1 cellular context compared by ENCODE assay signal in genomic region chr9:36190388-36191289, GRCh38.
A peak's percentile ranks its signal among the peaks of the same experiment; 100 is the strongest.
TF ChIP-seq lines count a peak whose summit lies in the region.

CLTA (plus strand) TSS chr9:36190921; CDS start chr9:36191057, 136 bp downstream.

TF ChIP-seq in K562, 482 proteins besides CTCF, POLR2A, EP300 and RAD21 (continued from another document and continues in another):
- no peak for TF ChIP-seq STAT6 (CRISPR knock-in tag; IDR thresholded peaks at IDR 0.05)
- no peak for TF ChIP-seq ZNF347 (CRISPR knock-in tag; IDR thresholded peaks at IDR 0.05; ENCODE audit: low read depth)
- TF ChIP-seq ZNF311 (CRISPR knock-in tag; IDR thresholded peaks at IDR 0.05), result no peak
- TF ChIP-seq ZC3H8 (IDR thresholded peaks at IDR 0.05), result no peak
- no peak for TF ChIP-seq SFPQ (IDR thresholded peaks at IDR 0.05; ENCODE audit: low read depth, low read length)
- TF ChIP-seq CREB5 (CRISPR knock-in tag; IDR thresholded peaks at IDR 0.05), result no peak
- TF ChIP-seq KLF1 (tag; IDR thresholded peaks at IDR 0.05), result no peak; the same call in 1 of the 2 replicates
- TF ChIP-seq CHD1 (IDR thresholded peaks at IDR 0.05; ENCODE audit: low read length), result no peak
- no peak for TF ChIP-seq ZNF408 (CRISPR knock-in tag; IDR thresholded peaks at IDR 0.05; ENCODE audit: low read depth)
- no peak for TF ChIP-seq KDM1A (IDR thresholded peaks at IDR 0.05)
- no peak for TF ChIP-seq TSC22D4 (tag; IDR thresholded peaks at IDR 0.05)
- TF ChIP-seq HSF4 (CRISPR knock-in tag; IDR thresholded peaks at IDR 0.05; ENCODE audit: borderline replicate concordance), result no peak
- TF ChIP-seq POLR2G (IDR thresholded peaks at IDR 0.05; ENCODE audit: low read depth, low read length), result peak; percentile 97
- TF ChIP-seq ZNF121 (CRISPR knock-in tag; conservative IDR thresholded peaks at IDR 0.05), result no peak
- no peak for TF ChIP-seq ZNF717 (CRISPR knock-in tag; IDR thresholded peaks at IDR 0.05)
- TF ChIP-seq ARID1B (IDR thresholded peaks at IDR 0.05), result no peak
- no peak for TF ChIP-seq ZNF175 (CRISPR knock-in tag; IDR thresholded peaks at IDR 0.05; ENCODE audit: low read depth)
- TF ChIP-seq MAZ (CRISPR knock-in tag; conservative IDR thresholded peaks at IDR 0.05 in 1 of 2, IDR thresholded peaks at IDR 0.05 in 1 of 2), result peak; percentile 72 to 75
- no peak for TF ChIP-seq ZNF780A (CRISPR knock-in tag; IDR thresholded peaks at IDR 0.05)
- TF ChIP-seq PCBP2 (IDR thresholded peaks at IDR 0.05; ENCODE audit: low read depth, low read length, poor library complexity, severe bottlenecking), result no peak
- no peak for TF ChIP-seq ZBTB1 (CRISPR knock-in tag; IDR thresholded peaks at IDR 0.05; ENCODE audit: borderline replicate concordance, low read depth)
- peak; percentile 35; the same call in 1 of the 2 replicates for TF ChIP-seq MTA1 (IDR thresholded peaks at IDR 0.05; ENCODE audit: borderline replicate concordance)
- TF ChIP-seq ZNF165 (CRISPR knock-in tag; IDR thresholded peaks at IDR 0.05; ENCODE audit: borderline replicate concordance), result no peak
- TF ChIP-seq SP1 (CRISPR knock-in tag; IDR thresholded peaks at IDR 0.05), result peak; percentile 77
- TF ChIP-seq CCAR2 (IDR thresholded peaks at IDR 0.05; ENCODE audit: low read depth, low read length), result no peak
- TF ChIP-seq UBTF (IDR thresholded peaks at IDR 0.05; ENCODE audit: borderline replicate concordance in 1 of 2, low read depth in 2 of 2, low read length in 2 of 2), result peak in 1 of 2 experiments; percentile 61; a peak in 1 of 4 replicates
- no peak for TF ChIP-seq ZNF316 (IDR thresholded peaks at IDR 0.05)
- TF ChIP-seq RB1 (IDR thresholded peaks at IDR 0.05; ENCODE audit: low read depth), result no peak; the same call in 1 of the 2 replicates
- no peak for TF ChIP-seq HNRNPK (IDR thresholded peaks at IDR 0.05; ENCODE audit: low read depth, low read length, poor library complexity, severe bottlenecking)
- TF ChIP-seq, protein P1, sequence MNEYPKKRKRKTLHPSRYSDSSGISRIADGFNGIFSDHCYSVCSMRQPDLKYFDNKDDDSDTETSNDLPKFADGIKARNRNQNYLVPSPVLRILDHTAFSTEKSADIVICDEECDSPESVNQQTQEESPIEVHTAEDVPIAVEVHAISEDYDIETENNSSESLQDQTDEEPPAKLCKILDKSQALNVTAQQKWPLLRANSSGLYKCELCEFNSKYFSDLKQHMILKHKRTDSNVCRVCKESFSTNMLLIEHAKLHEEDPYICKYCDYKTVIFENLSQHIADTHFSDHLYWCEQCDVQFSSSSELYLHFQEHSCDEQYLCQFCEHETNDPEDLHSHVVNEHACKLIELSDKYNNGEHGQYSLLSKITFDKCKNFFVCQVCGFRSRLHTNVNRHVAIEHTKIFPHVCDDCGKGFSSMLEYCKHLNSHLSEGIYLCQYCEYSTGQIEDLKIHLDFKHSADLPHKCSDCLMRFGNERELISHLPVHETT (CRISPR knock-in tag; conservative IDR thresholded peaks at IDR 0.05 in 1 of 2, IDR thresholded peaks at IDR 0.05 in 1 of 2), result no peak
- TF ChIP-seq MTA2 (IDR thresholded peaks at IDR 0.05; ENCODE audit: low read depth), result no peak
- peak; percentile 59 for TF ChIP-seq TAF9B (IDR thresholded peaks at IDR 0.05; ENCODE audit: partially characterized antibody)
- TF ChIP-seq, protein P2, sequence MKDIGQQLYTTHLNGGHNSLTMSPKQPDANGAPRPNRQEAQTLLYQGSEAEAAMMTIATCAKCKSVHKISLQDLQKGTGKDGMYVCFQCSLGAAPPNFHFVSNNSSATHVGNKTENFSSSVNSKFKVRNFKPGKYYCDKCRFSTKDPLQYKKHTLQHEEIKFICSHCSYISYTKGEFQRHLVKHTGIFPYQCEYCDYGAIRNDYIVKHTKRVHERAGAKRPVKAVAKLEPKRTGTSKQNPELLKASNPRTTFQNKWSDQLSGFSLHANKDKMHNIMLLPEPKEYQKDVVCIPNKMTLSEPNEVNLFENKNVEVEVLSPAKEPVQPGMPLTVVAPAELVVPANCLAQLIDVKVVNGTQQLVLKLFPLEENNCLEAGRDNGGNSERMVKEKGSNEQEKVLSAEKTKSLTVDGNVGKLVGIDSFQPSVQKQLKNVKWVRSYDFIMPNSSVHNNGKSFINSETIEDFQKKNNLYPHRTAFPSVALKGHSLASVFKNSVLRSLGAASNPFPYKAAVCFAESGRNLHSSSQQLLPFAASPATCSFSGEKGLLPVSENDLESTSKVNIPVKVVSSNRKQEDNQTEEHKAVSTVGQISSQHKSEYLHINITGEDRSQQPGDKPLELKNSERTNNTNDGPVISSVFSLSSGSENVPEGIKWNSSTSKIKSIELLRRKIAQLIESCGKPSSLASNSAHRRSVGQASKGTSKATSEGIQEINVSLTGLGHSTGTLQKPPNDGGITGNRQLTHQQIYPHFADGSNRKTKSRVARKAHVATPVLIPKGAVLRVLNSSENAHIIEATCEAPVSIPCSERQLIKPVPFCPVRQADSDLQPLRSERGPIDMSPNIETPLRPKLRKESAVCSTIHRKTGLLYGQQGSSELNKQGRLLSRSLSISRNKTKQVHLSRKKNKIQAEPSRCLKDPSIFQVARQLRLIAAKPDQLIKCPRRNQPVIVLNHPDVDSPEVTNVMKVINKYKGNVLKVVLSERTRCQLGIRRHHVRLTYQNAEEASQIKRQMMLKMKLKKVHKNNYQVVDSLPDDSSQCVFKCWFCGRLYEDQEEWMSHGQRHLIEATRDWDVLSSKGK (CRISPR knock-in tag; IDR thresholded peaks at IDR 0.05), result no peak
- TF ChIP-seq RBM34 (IDR thresholded peaks at IDR 0.05; ENCODE audit: borderline replicate concordance, insufficient read depth, low read length), result no peak
- no peak for TF ChIP-seq SMARCA5 (IDR thresholded peaks at IDR 0.05)
- TF ChIP-seq ZNF174 (CRISPR knock-in tag; IDR thresholded peaks at IDR 0.05), result no peak
- no peak for TF ChIP-seq PTTG1 (tag; IDR thresholded peaks at IDR 0.05; ENCODE audit: low read depth)
- TF ChIP-seq ZFPM2 (CRISPR knock-in tag; IDR thresholded peaks at IDR 0.05), result no peak
- TF ChIP-seq, protein P3, sequence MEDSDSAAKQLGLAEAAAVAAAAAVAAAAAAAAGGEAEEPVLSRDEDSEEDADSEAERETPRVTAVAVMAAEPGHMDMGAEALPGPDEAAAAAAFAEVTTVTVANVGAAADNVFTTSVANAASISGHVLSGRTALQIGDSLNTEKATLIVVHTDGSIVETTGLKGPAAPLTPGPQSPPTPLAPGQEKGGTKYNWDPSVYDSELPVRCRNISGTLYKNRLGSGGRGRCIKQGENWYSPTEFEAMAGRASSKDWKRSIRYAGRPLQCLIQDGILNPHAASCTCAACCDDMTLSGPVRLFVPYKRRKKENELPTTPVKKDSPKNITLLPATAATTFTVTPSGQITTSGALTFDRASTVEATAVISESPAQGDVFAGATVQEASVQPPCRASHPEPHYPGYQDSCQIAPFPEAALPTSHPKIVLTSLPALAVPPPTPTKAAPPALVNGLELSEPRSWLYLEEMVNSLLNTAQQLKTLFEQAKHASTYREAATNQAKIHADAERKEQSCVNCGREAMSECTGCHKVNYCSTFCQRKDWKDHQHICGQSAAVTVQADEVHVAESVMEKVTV (CRISPR knock-in tag; IDR thresholded peaks at IDR 0.05), result no peak
- no peak for TF ChIP-seq CUX1 (CRISPR knock-in tag; IDR thresholded peaks at IDR 0.05)
- no peak for TF ChIP-seq CBFB (CRISPR knock-in tag; IDR thresholded peaks at IDR 0.05)
